In the genomic region with DNA sequence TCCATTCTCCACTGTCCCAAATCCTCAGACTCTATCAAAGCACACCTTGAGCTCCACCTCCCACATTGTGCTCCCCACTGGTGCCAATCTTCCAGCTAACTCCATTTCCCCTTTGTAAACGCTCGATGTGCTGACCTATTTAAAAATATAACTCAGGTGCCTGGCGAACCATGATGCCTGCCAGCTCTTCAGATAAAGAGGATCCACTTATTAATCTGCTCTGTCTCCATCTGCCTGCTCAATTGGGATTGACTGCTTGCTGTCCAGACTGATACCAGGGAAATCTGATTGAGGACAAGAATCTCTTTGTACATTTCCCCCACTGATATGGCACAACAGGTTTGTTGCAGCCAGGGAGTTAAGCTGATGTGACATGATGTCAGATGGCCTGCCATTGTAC, we compare ENCODE assay signal across 22 cellular contexts.
"Had no signal": no experiment of that assay in that cellular context is flagged by ENCODE, and none has a peak within 500 bp of the region (broad histone marks: within the 10 kb centered on the region; RNA-seq: fewer than 3 reads in every experiment).

No MANE protein-coding gene starts in this region.

- H3K4me1 Mint-ChIP-seq: immature natural killer cell; naive B cell; stimulated activated naive CD8-positive, alpha-beta T cell treated with anti-CD3 and anti-CD28 coated beads, Interleukin-15, amount 100 ng/mL, for 72 hours had no signal

- H3K27ac ChIP-seq: ascending aorta, gastrocnemius medialis, heart left ventricle, ovary, suprapubic skin, transverse colon, uterus had no signal

- H3K4me1 ChIP-seq: ascending aorta, gastrocnemius medialis, heart left ventricle, suprapubic skin, transverse colon, uterus had no signal

- FAIRE-seq: bronchial epithelial cell had no signal

- H3K27ac Mint-ChIP-seq: immature natural killer cell; naive B cell; stimulated activated naive CD8-positive, alpha-beta T cell treated with anti-CD3 and anti-CD28 coated beads, Interleukin-15, amount 100 ng/mL, for 72 hours had no signal

- H3K9me3 ChIP-seq: ascending aorta, gastrocnemius medialis, heart left ventricle, mucosa of descending colon, ovary, suprapubic skin, transverse colon, uterus had no signal

- H3K27me3 ChIP-seq: ascending aorta, gastrocnemius medialis, heart left ventricle, ovary, suprapubic skin, transverse colon, uterus had no signal

- H3K4me3 ChIP-seq: ascending aorta, gastrocnemius medialis, heart left ventricle, mucosa of descending colon, ovary, smooth muscle cell, suprapubic skin, transverse colon, uterus had no signal

- H3K27me3 Mint-ChIP-seq: naive B cell; stimulated activated naive CD8-positive, alpha-beta T cell treated with anti-CD3 and anti-CD28 coated beads, Interleukin-15, amount 100 ng/mL, for 72 hours had no signal

- H3K36me3 ChIP-seq: ascending aorta, gastrocnemius medialis, heart left ventricle, ovary, suprapubic skin, transverse colon, uterus had no signal

- H3K9me3 Mint-ChIP-seq: naive B cell had no signal

- H3K4me3 Mint-ChIP-seq: immature natural killer cell; naive B cell; stimulated activated naive CD8-positive, alpha-beta T cell treated with anti-CD3 and anti-CD28 coated beads, Interleukin-15, amount 100 ng/mL, for 72 hours had no signal

- H3K36me3 Mint-ChIP-seq: naive B cell had no signal

- DNase-seq: activated CD4-positive, alpha-beta T cell treated with anti-CD3 and anti-CD28 coated beads, Interleukin-2, amount 50 U/mL, for 1 hour; activated CD4-positive, CD25-positive, alpha-beta regulatory T cell treated with anti-CD3 and anti-CD28 coated beads, Interleukin-2, amount 50 U/mL, for 72 hours; activated CD8-positive, alpha-beta memory T cell treated with anti-CD3 and anti-CD28 coated beads, Interleukin-2, amount 50 U/mL, for 4 hours; activated effector memory CD4-positive, alpha-beta T cell treated with Interleukin-2 at 50 U/mL for 16 hours; activated naive CD4-positive, alpha-beta T cell treated with anti-CD3 and anti-CD28 coated beads, Interleukin-2, amount 50 U/mL, for 16 hours; activated T-cell treated with anti-CD3 and anti-CD28 coated beads, Interleukin-2, amount 50 U/mL, for 48 hours; effector CD4-positive, alpha-beta T cell; gastrocnemius medialis; heart left ventricle; immature natural killer cell; mesenchymal stem cell; mucosa of descending colon; naive B cell; ovary; stimulated activated CD4-positive, alpha-beta T cell treated with anti-CD3 and anti-CD28 coated beads, Interleukin-4, amount 100 ng/mL, for 1 hour; stimulated activated naive CD8-positive, alpha-beta T cell treated with anti-CD3 and anti-CD28 coated beads, Interleukin-15, amount 100 ng/mL, for 72 hours; transverse colon; uterus had no signal

- H3K4me2 ChIP-seq: smooth muscle cell had no signal
